ENCODE assay signal across 8 cellular contexts in genomic region chr6:87705070-87705691, GRCh38.
DNase-seq lines count a peak whose midpoint lies in the region; ATAC-seq and TF ChIP-seq lines count a peak whose summit lies in the region.

No MANE protein-coding gene starts in this region.

- H3K36me3 ChIP-seq in DOHH2 (ENCODE audit: control insufficient read depth, low read length) = peaks cover 18% of the 10 kb centered on the region

- H3K27me3 ChIP-seq in DOHH2 (ENCODE audit: control insufficient read depth, low read length) = no peaks in the 10 kb centered on the region

- ATAC-seq in GM19452 (IDR thresholded peaks at IDR 0.05; ENCODE audit: unreplicated experiment) = peak; percentile 52
- peak; percentile 58 for ATAC-seq in HG03342 (IDR thresholded peaks at IDR 0.05; ENCODE audit: unreplicated experiment)

- DNase-seq in amniotic epithelial cell (ENCODE audit: low read depth) (peak; percentile 37), AML-193 (lab: John Stamatoyannopoulos, UW) (no peak), SW 1271 (lab: John Stamatoyannopoulos, UW) (no peak), COR-L47 (lab: John Stamatoyannopoulos, UW) (no peak), GF-D8 (lab: John Stamatoyannopoulos, UW) (no peak)

- peaks cover 22% of the 10 kb centered on the region for H3K79me2 ChIP-seq in DOHH2 (ENCODE audit: control insufficient read depth, low read length)

- no peak overlapping the region for H3K4me3 ChIP-seq in DOHH2 (ENCODE audit: low read length)

- H4K20me1 ChIP-seq in DOHH2 (ENCODE audit: control insufficient read depth, insufficient read depth, low read depth, low read length) = peaks cover 5% of the 10 kb centered on the region

- no peak overlapping the region for H3K27ac ChIP-seq in DOHH2 (ENCODE audit: low read depth, low read length)

- no peaks in the 10 kb centered on the region for H3K9me3 ChIP-seq in DOHH2 (ENCODE audit: control insufficient read depth, insufficient read depth, low read length)

- peaks cover 39% of the 10 kb centered on the region for H3K4me1 ChIP-seq in DOHH2 (ENCODE audit: control insufficient read depth, low read length)

- peak overlapping the region; percentile 17 for H3K4me2 ChIP-seq in DOHH2 (ENCODE audit: low read length)

- no peak for TF ChIP-seq CTCF in DOHH2 (IDR thresholded peaks at IDR 0.05; ENCODE audit: low read depth, low read length, poor library complexity, severe bottlenecking)

- H3F3A ChIP-seq in DOHH2 (ENCODE audit: control insufficient read depth, insufficient read depth) = peaks cover 9% of the 10 kb centered on the region

- H3K9me2 ChIP-seq in DOHH2 (replicated peaks; ENCODE audit: control insufficient read depth, low read length) = no peaks in the 10 kb centered on the region
